Comparison of ENCODE assay signal across 8 cellular contexts in genomic region chrX:72126539-72127140, GRCh38. TPM values are rescaled to one million over a fixed set of nuclear protein-coding genes. Genes with fewer than 3 reads are reported as not detected.
DNase-seq lines count a peak whose midpoint lies in the region; ATAC-seq lines count a peak whose summit lies in the region.

No MANE protein-coding gene starts in this region.

- in situ Hi-C loops in ACHN (cut with HindIII; ENCODE audit: low pct_ligation_motif_present, low pct_unique_long_range_greater_than_20kb, low sequenced_read_pairs) = no loop called here

- DNase-seq in ACHN = peak; percentile 56
- DNase-seq in NCI-H446 (lab: John Stamatoyannopoulos, UW) = peak; percentile 57 to 75
- DNase-seq in activated CD4-positive, CD25-positive, alpha-beta regulatory T cell treated with anti-CD3 and anti-CD28 coated beads, Interleukin-2, amount 50 U/mL, for 72 hours = peak; percentile 87
- peak; percentile 79 for DNase-seq in cerebellum (ENCODE audit: low spot score)
- peak; percentile 74 for DNase-seq in left lobe of liver (ENCODE audit: low spot score)
- DNase-seq in stimulated activated CD4-positive, alpha-beta T cell treated with anti-CD3 and anti-CD28 coated beads, Interleukin-2, amount 100 ng/mL, for 48 hours = peak; percentile 79 to 90

- peak; percentile 40 for ATAC-seq in GM18519 (IDR thresholded peaks at IDR 0.05; ENCODE audit: low FRiP score, unreplicated experiment)
- ATAC-seq in HG03097 (IDR thresholded peaks at IDR 0.05; ENCODE audit: low FRiP score, unreplicated experiment) = peak; percentile 59
- ATAC-seq in left lobe of liver = peak; percentile 82

RNA-seq across cellular contexts. Expression of gene RTL5, which starts 5.1 kb away (rescaled TPM):
- total RNA-seq in cerebellum (5.2 TPM), left lobe of liver (3.1 TPM)

RNA-seq across cellular contexts. Expression of gene PIN4, which starts 54.9 kb away (rescaled TPM):
- total RNA-seq in cerebellum (15.3 TPM), left lobe of liver (7.3 TPM)

Comparison
In these comparisons a context has a peak if more than half of its experiments do, and no peak if none do; other contexts are left out.
1. Peak in every context shown above with its lines: DNase-seq and ATAC-seq.